Comparison of ENCODE assay signal across 25 cellular contexts in genomic region chr3:43361077-43361476, GRCh38.
"Had no signal": no experiment of that assay in that cellular context is flagged by ENCODE, and none has a peak within 500 bp of the region (broad histone marks: within the 10 kb centered on the region; RNA-seq: fewer than 3 reads in every experiment).

No MANE protein-coding gene starts in this region.

- H3K27me3 ChIP-seq: ascending aorta, body of pancreas had no signal

- H3K4me3 ChIP-seq: ascending aorta, body of pancreas, SK-N-MC had no signal

- H3K4me1 ChIP-seq: ascending aorta, body of pancreas had no signal

- ATAC-seq: activated CD4-positive, alpha-beta T cell treated with anti-CD3 and anti-CD28 coated beads for 36 hours; activated CD8-positive, alpha-beta T cell treated with anti-CD3 and anti-CD28 coated beads, Interleukin-2, amount 10 ng/mL, durations not matched to agents 7 days and 5 days; activated naive CD4-positive, alpha-beta T cell treated with anti-CD3 and anti-CD28 coated beads, Interleukin-2, amount 50 U/mL, for 72 hours; activated naive CD8-positive, alpha-beta T cell treated with anti-CD3 and anti-CD28 coated beads, Interleukin-2, amount 50 U/mL, for 24 hours; body of pancreas had no signal

- H3K27ac ChIP-seq: ascending aorta, body of pancreas, KMS-11, SK-N-MC, VCaP had no signal

- H3K27ac Mint-ChIP-seq: activated CD4-positive, alpha-beta T cell treated with anti-CD3 and anti-CD28 coated beads for 36 hours; activated CD8-positive, alpha-beta T cell treated with anti-CD3 and anti-CD28 coated beads, Interleukin-2, amount 10 ng/mL, durations not matched to agents 7 days and 5 days; activated naive CD4-positive, alpha-beta T cell treated with anti-CD3 and anti-CD28 coated beads, Interleukin-2, amount 50 U/mL, for 72 hours; activated naive CD8-positive, alpha-beta T cell treated with anti-CD3 and anti-CD28 coated beads, Interleukin-2, amount 50 U/mL, for 24 hours had no signal

- H3K4me1 Mint-ChIP-seq: activated CD4-positive, alpha-beta T cell treated with anti-CD3 and anti-CD28 coated beads for 36 hours; activated naive CD8-positive, alpha-beta T cell treated with anti-CD3 and anti-CD28 coated beads, Interleukin-2, amount 50 U/mL, for 24 hours had no signal

- H3K4me3 Mint-ChIP-seq: activated CD4-positive, alpha-beta T cell treated with anti-CD3 and anti-CD28 coated beads for 36 hours; activated CD8-positive, alpha-beta T cell treated with anti-CD3 and anti-CD28 coated beads, Interleukin-2, amount 10 ng/mL, durations not matched to agents 7 days and 5 days; activated naive CD8-positive, alpha-beta T cell treated with anti-CD3 and anti-CD28 coated beads, Interleukin-2, amount 50 U/mL, for 24 hours; central memory CD8-positive, alpha-beta T cell had no signal

- DNase-seq: activated CD4-positive, alpha-beta T cell treated with anti-CD3 and anti-CD28 coated beads for 36 hours; activated CD8-positive, alpha-beta memory T cell treated with anti-CD3 and anti-CD28 coated beads, Interleukin-2, amount 50 U/mL, for 48 hours; activated CD8-positive, alpha-beta T cell treated with anti-CD3 and anti-CD28 coated beads, Interleukin-2, amount 10 ng/mL, durations not matched to agents 7 days and 5 days; activated effector memory CD4-positive, alpha-beta T cell treated with anti-CD3 and anti-CD28 coated beads, Interleukin-2, amount 50 U/mL, for 16 hours; activated naive CD4-positive, alpha-beta T cell treated with Interleukin-2 at 50 U/mL for 16 hours; activated naive CD8-positive, alpha-beta T cell treated with anti-CD3 and anti-CD28 coated beads, Interleukin-2, amount 50 U/mL, for 24 hours; activated T-cell treated with anti-CD3 and anti-CD28 coated beads, Interleukin-2, amount 50 U/mL, for 1 hour; amniotic stem cell; body of pancreas; MV-4-11; NCI-H1092 treated with DMSO at 0.1 percent for 48 hours; NCI-H1436; NCI-H187; NCI-H2081; NCI-H510A treated with DMSO at 0.1 percent for 48 hours; NCI-H69; NK-92 treated with Interleukin-12 subunit alpha and Interleukin-12 subunit beta, amount 100 ng/mL, for 24 hours; OCI-M1; T-helper 1 cell had no signal

- H3K9ac ChIP-seq: KMS-11 had no signal

- H3K27me3 Mint-ChIP-seq: activated CD4-positive, alpha-beta T cell treated with anti-CD3 and anti-CD28 coated beads for 36 hours; activated naive CD8-positive, alpha-beta T cell treated with anti-CD3 and anti-CD28 coated beads, Interleukin-2, amount 50 U/mL, for 24 hours; central memory CD8-positive, alpha-beta T cell had no signal

- H3K9me3 ChIP-seq: body of pancreas had no signal

- H3K4me2 ChIP-seq: KMS-11 had no signal
